In genomic region chr9:114012126-114012525, GRCh38 we compare ENCODE assay signal across 26 cellular contexts.
"Had no signal": no experiment of that assay in that cellular context is flagged by ENCODE, and none has a peak within 500 bp of the region (broad histone marks: within the 10 kb centered on the region; RNA-seq: fewer than 3 reads in every experiment).

No MANE protein-coding gene starts in this region.

- H3K36me3 ChIP-seq: colonic mucosa, right atrium auricular region had no signal

- H3K4me1 Mint-ChIP-seq: activated CD4-positive, alpha-beta T cell treated with anti-CD3 and anti-CD28 coated beads, Interleukin-2, amount 10 ng/mL, durations not matched to agents 24 days and 14 days; activated naive CD8-positive, alpha-beta T cell treated with anti-CD3 and anti-CD28 coated beads for 36 hours; naive thymus-derived CD8-positive, alpha-beta T cell; neural progenitor cell had no signal

- H3K27ac ChIP-seq: adrenal gland, body of pancreas, colonic mucosa, dorsolateral prefrontal cortex, gastroesophageal sphincter, neural progenitor cell, right atrium auricular region, upper lobe of left lung, vagina had no signal

- H3K4me3 ChIP-seq: adrenal gland, body of pancreas, colonic mucosa, dorsolateral prefrontal cortex, gastroesophageal sphincter, neural progenitor cell, right atrium auricular region, upper lobe of left lung, vagina had no signal

- H3K4me3 Mint-ChIP-seq: activated CD4-positive, alpha-beta T cell treated with anti-CD3 and anti-CD28 coated beads, Interleukin-2, amount 10 ng/mL, durations not matched to agents 24 days and 14 days; activated CD8-positive, alpha-beta T cell treated with anti-CD3 and anti-CD28 coated beads for 36 hours; activated naive CD4-positive, alpha-beta T cell treated with anti-CD3 and anti-CD28 coated beads for 36 hours; activated naive CD8-positive, alpha-beta T cell treated with anti-CD3 and anti-CD28 coated beads for 36 hours; activated T-cell treated with anti-CD3 and anti-CD28 coated beads, Interleukin-2, amount 50 U/mL, for 72 hours; naive thymus-derived CD8-positive, alpha-beta T cell; neural progenitor cell had no signal

- H3K4me1 ChIP-seq: body of pancreas, colonic mucosa, gastroesophageal sphincter, neural progenitor cell, right atrium auricular region, upper lobe of left lung, vagina had no signal

- H3K27me3 Mint-ChIP-seq: activated CD4-positive, alpha-beta T cell treated with anti-CD3 and anti-CD28 coated beads, Interleukin-2, amount 10 ng/mL, durations not matched to agents 24 days and 14 days; activated CD8-positive, alpha-beta T cell treated with anti-CD3 and anti-CD28 coated beads for 36 hours; activated naive CD8-positive, alpha-beta T cell treated with anti-CD3 and anti-CD28 coated beads for 36 hours; naive thymus-derived CD8-positive, alpha-beta T cell had no signal

- DNase-seq: activated CD4-positive, alpha-beta T cell treated with anti-CD3 and anti-CD28 coated beads, Interleukin-2, amount 10 ng/mL, durations not matched to agents 24 days and 14 days; activated CD8-positive, alpha-beta T cell treated with anti-CD3 and anti-CD28 coated beads for 36 hours; activated naive CD4-positive, alpha-beta T cell treated with anti-CD3 and anti-CD28 coated beads for 36 hours; activated naive CD8-positive, alpha-beta T cell treated with anti-CD3 and anti-CD28 coated beads for 36 hours; activated T-cell treated with anti-CD3 and anti-CD28 coated beads for 4 hours; activated T-cell treated with anti-CD3 and anti-CD28 coated beads, Interleukin-2, amount 50 U/mL, for 72 hours; cerebellar nuclear complex; colonic mucosa; effector memory CD4-positive, alpha-beta T cell; hippocampal formation; left cardiac atrium; mammary epithelial cell; midbrain; naive thymus-derived CD8-positive, alpha-beta T cell; occipital lobe; stimulated activated CD4-positive, alpha-beta T cell treated with anti-CD3 and anti-CD28 coated beads, Interleukin-2, amount 100 ng/mL, for 48 hours; stimulated activated naive CD8-positive, alpha-beta T cell treated with anti-CD3 and anti-CD28 coated beads, Interleukin-15, Interleukin-2, amounts not matched to agents 100 U/mL and 50 U/mL, for 24 hours had no signal

- H3K27me3 ChIP-seq: adrenal gland, body of pancreas, colonic mucosa, dorsolateral prefrontal cortex, gastroesophageal sphincter, neural progenitor cell, right atrium auricular region, upper lobe of left lung, vagina had no signal

- H3K27ac Mint-ChIP-seq: activated CD4-positive, alpha-beta T cell treated with anti-CD3 and anti-CD28 coated beads, Interleukin-2, amount 10 ng/mL, durations not matched to agents 24 days and 14 days; activated CD8-positive, alpha-beta T cell treated with anti-CD3 and anti-CD28 coated beads for 36 hours; activated naive CD4-positive, alpha-beta T cell treated with anti-CD3 and anti-CD28 coated beads for 36 hours; activated naive CD8-positive, alpha-beta T cell treated with anti-CD3 and anti-CD28 coated beads for 36 hours; activated T-cell treated with anti-CD3 and anti-CD28 coated beads, Interleukin-2, amount 50 U/mL, for 72 hours; naive thymus-derived CD8-positive, alpha-beta T cell; neural progenitor cell had no signal

- ATAC-seq: activated CD4-positive, CD25-positive, alpha-beta regulatory T cell treated with anti-CD3 and anti-CD28 coated beads, Interleukin-2, amount 50 U/mL, for 24 hours; activated CD8-positive, alpha-beta T cell treated with anti-CD3 and anti-CD28 coated beads for 36 hours; activated T-cell treated with anti-CD3 and anti-CD28 coated beads, Interleukin-2, amount 50 U/mL, for 72 hours; body of pancreas; gastroesophageal sphincter; left cardiac atrium; naive thymus-derived CD8-positive, alpha-beta T cell; stimulated activated naive CD8-positive, alpha-beta T cell treated with anti-CD3 and anti-CD28 coated beads, Interleukin-15, Interleukin-2, amounts not matched to agents 100 U/mL and 50 U/mL, for 24 hours had no signal

- H3K9me3 ChIP-seq: adrenal gland, body of pancreas, colonic mucosa, right atrium auricular region, upper lobe of left lung, vagina had no signal

- H3K9me3 Mint-ChIP-seq: activated CD4-positive, alpha-beta T cell treated with anti-CD3 and anti-CD28 coated beads, Interleukin-2, amount 10 ng/mL, durations not matched to agents 24 days and 14 days; activated T-cell treated with anti-CD3 and anti-CD28 coated beads, Interleukin-2, amount 50 U/mL, for 72 hours had no signal
